14 cellular contexts compared by ENCODE assay signal in the genomic region with DNA sequence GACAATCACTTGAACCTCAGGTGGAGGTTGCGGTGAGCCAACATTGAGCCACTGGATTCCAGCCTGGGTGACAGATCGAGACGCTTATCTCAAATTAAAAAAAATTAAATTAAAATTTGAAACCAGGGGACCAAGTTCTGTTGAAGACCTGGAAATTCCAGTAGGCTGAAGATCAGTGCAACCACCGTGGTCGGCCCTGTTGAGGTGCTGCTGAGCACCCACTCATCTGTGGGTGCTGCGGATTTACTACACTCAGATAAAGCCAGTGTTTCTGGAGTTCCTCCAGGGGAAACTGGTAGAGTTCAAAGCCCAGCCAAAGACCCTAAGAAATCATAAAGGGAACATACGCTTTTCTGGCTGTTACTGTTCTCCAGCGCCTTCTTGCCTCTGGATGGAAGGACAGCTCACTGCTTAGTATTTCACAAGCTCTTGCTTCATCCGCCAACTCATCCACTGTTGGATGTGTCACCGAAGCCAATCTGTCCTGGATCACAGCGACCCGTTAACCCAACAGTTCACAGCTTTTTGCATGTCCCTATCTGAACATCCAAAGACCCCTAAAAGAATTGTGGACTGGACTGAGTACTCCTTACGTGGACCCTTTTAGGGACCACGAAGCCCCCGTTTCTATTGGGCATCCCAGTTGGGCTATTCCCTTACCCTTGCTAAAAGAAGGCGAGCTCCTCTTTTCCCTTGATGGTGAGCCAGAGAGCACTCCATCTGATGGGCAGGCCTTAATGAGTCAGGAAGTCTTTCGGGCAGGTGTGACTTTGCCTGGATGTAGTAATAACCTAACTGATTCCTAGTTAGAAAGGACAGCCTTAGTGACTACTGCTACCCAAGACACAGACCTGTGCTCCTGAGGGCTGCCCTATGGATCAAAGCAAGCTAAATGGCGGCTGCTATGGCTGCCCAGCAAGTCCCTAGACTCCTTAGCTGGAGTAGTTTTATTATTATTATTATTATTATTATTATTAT. TPM values are rescaled to one million over a fixed set of nuclear protein-coding genes. Genes with fewer than 3 reads are reported as not detected.
A peak's percentile ranks its signal among the peaks of the same experiment; 100 is the strongest.
DNase-seq lines count a peak whose midpoint lies in the region; ATAC-seq and TF ChIP-seq lines count a peak whose summit lies in the region.
"Had no signal": no experiment of that assay in that cellular context is flagged by ENCODE, and none has a peak within 500 bp of the region (broad histone marks: within the 10 kb centered on the region; RNA-seq: fewer than 3 reads in every experiment).

No MANE protein-coding gene starts in this region.

- H3K27me3 ChIP-seq in brain microvascular endothelial cell (replicated peaks) (peaks cover 17% of the 10 kb centered on the region), lower lobe of right lung (ENCODE audit: low read depth) (no peaks in the 10 kb centered on the region), WERI-Rb-1 (ENCODE audit: insufficient read depth, low read depth, severe bottlenecking) (no peaks in the 10 kb centered on the region)

- H3K36me3 ChIP-seq in brain microvascular endothelial cell (replicated peaks) (no peaks in the 10 kb centered on the region), lower lobe of right lung (no peaks in the 10 kb centered on the region), WERI-Rb-1 (no peaks in the 10 kb centered on the region)

- H3K27ac ChIP-seq in brain microvascular endothelial cell, result no peak overlapping the region
- H3K27ac ChIP-seq in lower lobe of right lung, result no peak overlapping the region
- H3K27ac ChIP-seq in WERI-Rb-1, result no peak overlapping the region

- in situ Hi-C loops in brain microvascular endothelial cell (cut with HindIII; ENCODE audit: low pct_ligation_motif_present, low sequenced_read_pairs), result no loop called here

- ATAC-seq in lower lobe of right lung, result no peak
- no peak for ATAC-seq in HG03025 (IDR thresholded peaks at IDR 0.05; ENCODE audit: low FRiP score, unreplicated experiment)
- no peak for ATAC-seq in HG03354 (IDR thresholded peaks at IDR 0.05; ENCODE audit: poor library complexity, severe bottlenecking, unreplicated experiment)

- H3K4me3 ChIP-seq in brain microvascular endothelial cell (ENCODE audit: low read depth, low read length), result no peak overlapping the region
- no peak overlapping the region for H3K4me3 ChIP-seq in lower lobe of right lung
- H3K4me3 ChIP-seq in WERI-Rb-1 (ENCODE audit: low read depth, low read length), result no peak overlapping the region

- H3K9me3 ChIP-seq in lower lobe of right lung, result no peaks in the 10 kb centered on the region
- H3K9me3 ChIP-seq in WERI-Rb-1 (ENCODE audit: severe bottlenecking), result no peaks in the 10 kb centered on the region

- no peaks in the 10 kb centered on the region for H3K4me1 ChIP-seq in lower lobe of right lung

- TF ChIP-seq CTCF in brain microvascular endothelial cell (IDR thresholded peaks at IDR 0.05; ENCODE audit: low read depth, low read length, missing control alignments) (no peak), lower lobe of right lung (IDR thresholded peaks at IDR 0.05) (no peak), WERI-Rb-1 (IDR thresholded peaks at IDR 0.05; ENCODE audit: low read depth, low read length) (no peak)

- intact Hi-C loops in lower lobe of right lung (cut with DNase I), result no loop called here

- peak; percentile 38 for DNase-seq in Daoy (ENCODE audit: low read depth)
- peak; percentile 79 for DNase-seq in MV-4-11 (lab: John Stamatoyannopoulos, UW)
- DNase-seq in brain microvascular endothelial cell, result peak; percentile 44
- DNase-seq in lower lobe of right lung, result peak; percentile 12
- DNase-seq in HuH-7 (ENCODE audit: low spot score), result no peak
- no peak for DNase-seq in WERI-Rb-1
- DNase-seq: activated CD4-positive, CD25-positive, alpha-beta regulatory T cell; activated naive CD4-positive, alpha-beta T cell; occipital lobe; small intestine; SW 1271 had no signal

RNA-seq across cellular contexts. Expression of a gene that starts 6.0 kb away (rescaled TPM):
- total RNA-seq in Daoy (2014; rRNA removed; shearing (Covaris generic)), result 0.03 TPM in 1 of 2 replicates, not detected in the other
- total RNA-seq in lower lobe of right lung, result 6.0 TPM
- total RNA-seq: mononuclear cell, occipital lobe had no signal

RNA-seq across cellular contexts. Expression of a gene that starts 34.1 kb away (rescaled TPM):
- total RNA-seq in Daoy (2014; rRNA removed; shearing (Covaris generic)), result not detected in 2 replicates
- 0.53 TPM for total RNA-seq in lower lobe of right lung
- total RNA-seq: mononuclear cell, occipital lobe had no signal

Comparison
In these comparisons a context has a peak if more than half of its experiments do, and no peak if none do; other contexts are left out.
1. DNase-seq: peak in Daoy (single experiment), MV-4-11 (single experiment), brain microvascular endothelial cell (single experiment) and lower lobe of right lung (single experiment); none in HuH-7 (single experiment) and WERI-Rb-1 (single experiment).